ENCODE assay signal across 1 cellular context in the genomic region with DNA sequence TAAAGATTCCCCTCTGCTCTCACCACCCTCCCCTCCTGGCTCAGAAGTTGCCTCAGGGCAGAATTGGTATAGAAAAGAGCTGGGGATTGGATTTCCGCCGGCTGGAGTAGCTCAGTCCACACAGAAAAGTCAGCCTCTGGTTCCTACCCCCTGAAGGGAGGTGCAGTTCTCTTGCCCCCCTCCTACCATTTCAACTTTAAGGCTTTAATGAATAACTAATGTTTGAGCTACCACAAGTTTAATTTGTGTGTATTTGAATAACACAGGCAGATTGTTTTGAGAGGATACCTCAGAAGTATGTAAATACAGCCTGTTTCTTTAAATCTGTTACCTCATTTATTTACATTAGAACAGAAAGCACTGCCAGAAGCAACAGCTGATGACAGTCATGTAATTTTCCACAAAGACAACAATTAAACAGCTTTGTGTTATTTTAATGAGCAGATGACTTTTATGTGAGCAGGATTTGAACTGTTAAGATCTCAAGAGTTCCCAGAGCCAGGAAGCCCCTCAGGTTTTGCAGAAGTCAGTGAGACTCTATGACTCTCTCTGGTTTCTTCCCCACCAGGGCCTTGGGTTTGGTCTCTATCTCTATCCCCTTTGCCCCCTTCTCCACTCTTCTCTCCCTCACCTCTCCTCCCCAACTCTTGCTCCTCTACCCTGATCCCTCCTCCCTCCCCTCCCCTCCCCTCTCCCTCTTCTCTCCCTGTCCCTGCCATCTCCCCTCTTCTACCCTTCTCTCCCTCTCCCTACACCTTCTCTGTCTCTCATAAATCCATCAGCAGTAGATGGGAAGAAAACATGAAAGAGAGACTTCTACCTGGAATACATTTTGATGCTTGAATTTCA.
TF ChIP-seq lines count a peak whose summit lies in the region.

No MANE protein-coding gene starts in this region.

TF ChIP-seq in HepG2, 621 proteins besides CTCF, POLR2A, EP300 and RAD21 (continued from another document and continues in another):
- TF ChIP-seq HNF4G (IDR thresholded peaks at IDR 0.05; ENCODE audit: borderline replicate concordance, low read depth, low read length) (no peak), HNF4G (CRISPR knock-in tag; IDR thresholded peaks at IDR 0.05; ENCODE audit: borderline replicate concordance, low read depth) (no peak), ZFP37 (CRISPR knock-in tag; IDR thresholded peaks at IDR 0.05; ENCODE audit: borderline replicate concordance) (no peak), ZNF709 (CRISPR knock-in tag; IDR thresholded peaks at IDR 0.05) (no peak), GATA4 (IDR thresholded peaks at IDR 0.05; ENCODE audit: borderline replicate concordance, low read depth) (no peak), ZNF557 (CRISPR knock-in tag; IDR thresholded peaks at IDR 0.05) (no peak), PRMT3 (CRISPR knock-in tag; IDR thresholded peaks at IDR 0.05; ENCODE audit: borderline replicate concordance, low read depth) (no peak), CBFB (CRISPR knock-in tag; IDR thresholded peaks at IDR 0.05) (no peak), ZNF598 (CRISPR knock-in tag; IDR thresholded peaks at IDR 0.05; ENCODE audit: borderline replicate concordance) (no peak), HNRNPLL (IDR thresholded peaks at IDR 0.05; ENCODE audit: low read depth, low read length, poor library complexity, severe bottlenecking) (no peak), MIXL1 (CRISPR knock-in tag; IDR thresholded peaks at IDR 0.05) (peak; percentile 22), SOX6 (IDR thresholded peaks at IDR 0.05) (no peak), SOX6 (CRISPR knock-in tag; IDR thresholded peaks at IDR 0.05) (peak; percentile 91), ATF3 (CRISPR knock-in tag; IDR thresholded peaks at IDR 0.05) (no peak), IRX3 (CRISPR knock-in tag; IDR thresholded peaks at IDR 0.05; ENCODE audit: borderline replicate concordance, low read depth) (no peak), GLI4 (CRISPR knock-in tag; IDR thresholded peaks at IDR 0.05; ENCODE audit: borderline replicate concordance) (no peak), YEATS2 (CRISPR knock-in tag; IDR thresholded peaks at IDR 0.05; ENCODE audit: borderline replicate concordance) (no peak), NFATC3 (CRISPR knock-in tag; IDR thresholded peaks at IDR 0.05) (no peak), ZNF597 (CRISPR knock-in tag; IDR thresholded peaks at IDR 0.05) (no peak), SIN3B (IDR thresholded peaks at IDR 0.05; ENCODE audit: low read length) (no peak), XBP1 (CRISPR knock-in tag; IDR thresholded peaks at IDR 0.05) (no peak), MEF2D (CRISPR knock-in tag; IDR thresholded peaks at IDR 0.05) (0 out of 2 replicates have a peak, but pooled peaks have one; percentile 50), KDM1A (CRISPR knock-in tag; IDR thresholded peaks at IDR 0.05) (no peak), NFE2L2 (IDR thresholded peaks at IDR 0.05; ENCODE audit: low read length) (no peak), MBD4 (IDR thresholded peaks at IDR 0.05; ENCODE audit: borderline replicate concordance, low read length) (no peak), ZNF441 (CRISPR knock-in tag; IDR thresholded peaks at IDR 0.05; ENCODE audit: borderline replicate concordance) (no peak), CHD2 (IDR thresholded peaks at IDR 0.05; ENCODE audit: low read depth, low read length) (no peak), IKZF1 (IDR thresholded peaks at IDR 0.05) (no peak), MLX (CRISPR knock-in tag; IDR thresholded peaks at IDR 0.05) (0 out of 2 replicates have a peak, but pooled peaks have one; percentile 28), ZNF34 (CRISPR knock-in tag; IDR thresholded peaks at IDR 0.05; ENCODE audit: borderline replicate concordance) (no peak), TEAD2 (CRISPR knock-in tag; IDR thresholded peaks at IDR 0.05) (no peak), MTA1 (CRISPR knock-in tag; IDR thresholded peaks at IDR 0.05; ENCODE audit: borderline replicate concordance) (no peak), ZBTB3 (CRISPR knock-in tag; IDR thresholded peaks at IDR 0.05; ENCODE audit: borderline replicate concordance, low read depth) (no peak), IKZF5 (CRISPR knock-in tag; IDR thresholded peaks at IDR 0.05) (0 out of 2 replicates have a peak, but pooled peaks have one; percentile 50), RFXAP (CRISPR knock-in tag; IDR thresholded peaks at IDR 0.05; ENCODE audit: borderline replicate concordance) (no peak), ZNF746 (CRISPR knock-in tag; IDR thresholded peaks at IDR 0.05) (no peak), ZFP36L1 (CRISPR knock-in tag; IDR thresholded peaks at IDR 0.05) (no peak), HOXD1 (CRISPR knock-in tag; IDR thresholded peaks at IDR 0.05) (no peak), ZNF569 (CRISPR knock-in tag; IDR thresholded peaks at IDR 0.05; ENCODE audit: borderline replicate concordance) (no peak), ZMAT5 (CRISPR knock-in tag; IDR thresholded peaks at IDR 0.05; ENCODE audit: borderline replicate concordance, low read depth) (no peak), PTBP1 (IDR thresholded peaks at IDR 0.05; ENCODE audit: low read depth, low read length, poor library complexity, severe bottlenecking) (no peak), FOXA3 (CRISPR knock-in tag; IDR thresholded peaks at IDR 0.05) (peak; percentile 89), SP2 (CRISPR knock-in tag; IDR thresholded peaks at IDR 0.05) (no peak), NFYB (CRISPR knock-in tag; IDR thresholded peaks at IDR 0.05) (no peak), BRD4 (CRISPR knock-in tag; IDR thresholded peaks at IDR 0.05) (no peak), ESRRA (CRISPR knock-in tag; IDR thresholded peaks at IDR 0.05; ENCODE audit: low read depth) (no peak)
- TF ChIP-seq, protein P1, sequence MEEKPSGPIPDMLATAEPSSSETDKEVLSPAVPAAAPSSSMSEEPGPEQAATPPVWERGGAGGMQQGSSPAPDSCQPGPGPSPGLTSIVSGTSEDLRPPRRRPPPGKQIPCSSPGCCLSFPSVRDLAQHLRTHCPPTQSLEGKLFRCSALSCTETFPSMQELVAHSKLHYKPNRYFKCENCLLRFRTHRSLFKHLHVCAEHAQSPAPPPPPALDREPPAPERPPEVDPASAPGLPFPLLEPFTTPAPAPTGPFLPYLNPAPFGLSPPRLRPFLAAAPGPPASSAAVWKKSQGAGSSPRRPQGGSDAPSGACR (CRISPR knock-in tag; IDR thresholded peaks at IDR 0.05) = no peak
- TF ChIP-seq, protein P2, sequence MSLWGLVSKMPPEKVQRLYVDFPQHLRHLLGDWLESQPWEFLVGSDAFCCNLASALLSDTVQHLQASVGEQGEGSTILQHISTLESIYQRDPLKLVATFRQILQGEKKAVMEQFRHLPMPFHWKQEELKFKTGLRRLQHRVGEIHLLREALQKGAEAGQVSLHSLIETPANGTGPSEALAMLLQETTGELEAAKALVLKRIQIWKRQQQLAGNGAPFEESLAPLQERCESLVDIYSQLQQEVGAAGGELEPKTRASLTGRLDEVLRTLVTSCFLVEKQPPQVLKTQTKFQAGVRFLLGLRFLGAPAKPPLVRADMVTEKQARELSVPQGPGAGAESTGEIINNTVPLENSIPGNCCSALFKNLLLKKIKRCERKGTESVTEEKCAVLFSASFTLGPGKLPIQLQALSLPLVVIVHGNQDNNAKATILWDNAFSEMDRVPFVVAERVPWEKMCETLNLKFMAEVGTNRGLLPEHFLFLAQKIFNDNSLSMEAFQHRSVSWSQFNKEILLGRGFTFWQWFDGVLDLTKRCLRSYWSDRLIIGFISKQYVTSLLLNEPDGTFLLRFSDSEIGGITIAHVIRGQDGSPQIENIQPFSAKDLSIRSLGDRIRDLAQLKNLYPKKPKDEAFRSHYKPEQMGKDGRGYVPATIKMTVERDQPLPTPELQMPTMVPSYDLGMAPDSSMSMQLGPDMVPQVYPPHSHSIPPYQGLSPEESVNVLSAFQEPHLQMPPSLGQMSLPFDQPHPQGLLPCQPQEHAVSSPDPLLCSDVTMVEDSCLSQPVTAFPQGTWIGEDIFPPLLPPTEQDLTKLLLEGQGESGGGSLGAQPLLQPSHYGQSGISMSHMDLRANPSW (CRISPR knock-in tag; IDR thresholded peaks at IDR 0.05; ENCODE audit: borderline replicate concordance) = no peak
- TF ChIP-seq, protein P3, sequence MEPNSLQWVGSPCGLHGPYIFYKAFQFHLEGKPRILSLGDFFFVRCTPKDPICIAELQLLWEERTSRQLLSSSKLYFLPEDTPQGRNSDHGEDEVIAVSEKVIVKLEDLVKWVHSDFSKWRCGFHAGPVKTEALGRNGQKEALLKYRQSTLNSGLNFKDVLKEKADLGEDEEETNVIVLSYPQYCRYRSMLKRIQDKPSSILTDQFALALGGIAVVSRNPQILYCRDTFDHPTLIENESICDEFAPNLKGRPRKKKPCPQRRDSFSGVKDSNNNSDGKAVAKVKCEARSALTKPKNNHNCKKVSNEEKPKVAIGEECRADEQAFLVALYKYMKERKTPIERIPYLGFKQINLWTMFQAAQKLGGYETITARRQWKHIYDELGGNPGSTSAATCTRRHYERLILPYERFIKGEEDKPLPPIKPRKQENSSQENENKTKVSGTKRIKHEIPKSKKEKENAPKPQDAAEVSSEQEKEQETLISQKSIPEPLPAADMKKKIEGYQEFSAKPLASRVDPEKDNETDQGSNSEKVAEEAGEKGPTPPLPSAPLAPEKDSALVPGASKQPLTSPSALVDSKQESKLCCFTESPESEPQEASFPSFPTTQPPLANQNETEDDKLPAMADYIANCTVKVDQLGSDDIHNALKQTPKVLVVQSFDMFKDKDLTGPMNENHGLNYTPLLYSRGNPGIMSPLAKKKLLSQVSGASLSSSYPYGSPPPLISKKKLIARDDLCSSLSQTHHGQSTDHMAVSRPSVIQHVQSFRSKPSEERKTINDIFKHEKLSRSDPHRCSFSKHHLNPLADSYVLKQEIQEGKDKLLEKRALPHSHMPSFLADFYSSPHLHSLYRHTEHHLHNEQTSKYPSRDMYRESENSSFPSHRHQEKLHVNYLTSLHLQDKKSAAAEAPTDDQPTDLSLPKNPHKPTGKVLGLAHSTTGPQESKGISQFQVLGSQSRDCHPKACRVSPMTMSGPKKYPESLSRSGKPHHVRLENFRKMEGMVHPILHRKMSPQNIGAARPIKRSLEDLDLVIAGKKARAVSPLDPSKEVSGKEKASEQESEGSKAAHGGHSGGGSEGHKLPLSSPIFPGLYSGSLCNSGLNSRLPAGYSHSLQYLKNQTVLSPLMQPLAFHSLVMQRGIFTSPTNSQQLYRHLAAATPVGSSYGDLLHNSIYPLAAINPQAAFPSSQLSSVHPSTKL (CRISPR knock-in tag; IDR thresholded peaks at IDR 0.05) = peak; percentile 75
- TF ChIP-seq, protein P4, sequence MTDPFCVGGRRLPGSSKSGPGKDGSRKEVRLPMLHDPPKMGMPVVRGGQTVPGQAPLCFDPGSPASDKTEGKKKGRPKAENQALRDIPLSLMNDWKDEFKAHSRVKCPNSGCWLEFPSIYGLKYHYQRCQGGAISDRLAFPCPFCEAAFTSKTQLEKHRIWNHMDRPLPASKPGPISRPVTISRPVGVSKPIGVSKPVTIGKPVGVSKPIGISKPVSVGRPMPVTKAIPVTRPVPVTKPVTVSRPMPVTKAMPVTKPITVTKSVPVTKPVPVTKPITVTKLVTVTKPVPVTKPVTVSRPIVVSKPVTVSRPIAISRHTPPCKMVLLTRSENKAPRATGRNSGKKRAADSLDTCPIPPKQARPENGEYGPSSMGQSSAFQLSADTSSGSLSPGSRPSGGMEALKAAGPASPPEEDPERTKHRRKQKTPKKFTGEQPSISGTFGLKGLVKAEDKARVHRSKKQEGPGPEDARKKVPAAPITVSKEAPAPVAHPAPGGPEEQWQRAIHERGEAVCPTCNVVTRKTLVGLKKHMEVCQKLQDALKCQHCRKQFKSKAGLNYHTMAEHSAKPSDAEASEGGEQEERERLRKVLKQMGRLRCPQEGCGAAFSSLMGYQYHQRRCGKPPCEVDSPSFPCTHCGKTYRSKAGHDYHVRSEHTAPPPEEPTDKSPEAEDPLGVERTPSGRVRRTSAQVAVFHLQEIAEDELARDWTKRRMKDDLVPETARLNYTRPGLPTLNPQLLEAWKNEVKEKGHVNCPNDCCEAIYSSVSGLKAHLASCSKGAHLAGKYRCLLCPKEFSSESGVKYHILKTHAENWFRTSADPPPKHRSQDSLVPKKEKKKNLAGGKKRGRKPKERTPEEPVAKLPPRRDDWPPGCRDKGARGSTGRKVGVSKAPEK (CRISPR knock-in tag; IDR thresholded peaks at IDR 0.05; ENCODE audit: borderline replicate concordance) = no peak
